ENCODE assay signal across 8 cellular contexts in the genomic region with DNA sequence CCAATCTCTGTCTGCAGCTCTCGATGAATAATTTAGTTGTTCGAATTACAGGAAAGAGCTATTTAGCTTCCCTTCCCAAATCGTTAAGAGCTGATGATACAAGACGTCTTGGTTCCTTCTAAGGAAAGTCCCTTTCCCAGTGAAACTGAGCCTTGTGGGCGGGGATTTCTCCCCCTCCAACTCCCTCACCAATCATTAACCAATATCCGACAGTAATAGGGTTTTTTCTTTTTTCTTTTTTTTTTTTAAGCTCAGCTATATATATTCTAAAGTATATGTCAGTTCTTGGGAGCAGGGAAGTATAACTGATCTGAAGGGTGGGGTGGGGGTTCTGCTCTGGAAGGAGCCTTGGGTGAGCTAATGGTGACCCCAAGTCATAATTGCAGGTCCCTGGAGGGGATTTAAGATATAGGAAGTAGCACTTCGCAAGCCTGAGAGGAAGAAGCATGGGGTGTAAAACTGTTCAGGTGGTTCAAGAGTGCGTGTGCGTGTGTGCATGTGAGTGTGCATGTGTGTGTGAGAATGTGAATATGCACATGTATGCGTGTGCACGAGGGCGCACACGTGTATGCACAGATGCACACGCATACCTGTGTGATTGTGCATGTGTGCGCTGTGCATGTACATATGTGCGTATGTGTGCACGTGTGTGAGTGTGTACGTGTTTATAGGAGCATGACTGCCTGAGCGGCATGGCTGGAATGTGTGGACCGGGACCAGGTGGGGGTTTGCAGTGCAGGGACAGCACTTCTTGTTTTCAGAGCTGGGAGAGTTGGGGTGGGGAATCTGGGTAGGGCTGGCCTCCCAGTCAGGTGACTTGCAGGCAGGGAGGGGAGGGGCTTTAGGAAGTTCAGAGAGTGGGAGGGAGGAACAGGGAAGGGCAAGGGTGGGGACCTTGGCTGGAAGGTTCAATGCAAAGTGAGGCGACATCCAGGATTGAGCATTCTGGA. TPM values are rescaled to one million over a fixed set of nuclear protein-coding genes. Genes with fewer than 3 reads are reported as not detected.
A peak's percentile ranks its signal among the peaks of the same experiment; 100 is the strongest.
DNase-seq lines count a peak whose midpoint lies in the region; ATAC-seq and TF ChIP-seq lines count a peak whose summit lies in the region.

No MANE protein-coding gene starts in this region.

- CTCF ChIA-PET in activated naive CD4-positive, alpha-beta T cell treated with anti-CD3 and anti-CD28 coated beads for 36 hours (lab: Charles Lee), result interaction anchor here (0.6 to 1.9 kb wide), 10 partner anchors 8 to 1794 kb away, joined by 3 to 6 read pairs (median 3); no protein-coding TSS in a partner anchor

- H3K9me3 ChIP-seq in tibial artery, result no peaks in the 10 kb centered on the region

- H3K27me3 ChIP-seq in tibial artery, result peaks cover 0 to 10% of the 10 kb centered on the region in 2 donors

- peak overlapping the region; percentile 70 for H3K27ac ChIP-seq in tibial artery

- no peak for TF ChIP-seq CTCF in tibial artery (IDR thresholded peaks at IDR 0.05)

- H3K27ac Mint-ChIP-seq in activated naive CD4-positive, alpha-beta T cell treated with anti-CD3 and anti-CD28 coated beads for 36 hours, result peak overlapping the region; percentile 90

- ATAC-seq in HG02840 (IDR thresholded peaks at IDR 0.05; ENCODE audit: low FRiP score, unreplicated experiment), result no peak
- ATAC-seq in HG03342 (IDR thresholded peaks at IDR 0.05; ENCODE audit: unreplicated experiment), result no peak

- no peaks in the 10 kb centered on the region for H3K27me3 Mint-ChIP-seq in activated naive CD4-positive, alpha-beta T cell treated with anti-CD3 and anti-CD28 coated beads for 36 hours (ENCODE audit: low read depth)

- H3K9me3 Mint-ChIP-seq in activated naive CD4-positive, alpha-beta T cell treated with anti-CD3 and anti-CD28 coated beads for 36 hours, result no peaks in the 10 kb centered on the region

- peak; percentile 65 for DNase-seq in activated naive CD4-positive, alpha-beta T cell treated with anti-CD3 and anti-CD28 coated beads for 36 hours
- DNase-seq in activated naive CD4-positive, alpha-beta T cell (lab: John Stamatoyannopoulos, UW), result no peak
- DNase-seq in UCSD-AML1 (lab: John Stamatoyannopoulos, UW; ENCODE audit: unreplicated experiment), result peak; percentile 43
- peak; percentile 88 for DNase-seq in iPS-NIHi11 (ENCODE audit: low spot score)
- DNase-seq in tibial artery, result no peak
- DNase-seq in NCI-H524 (lab: John Stamatoyannopoulos, UW), result no peak

- intact Hi-C loops in activated naive CD4-positive, alpha-beta T cell treated with anti-CD3 and anti-CD28 coated beads for 36 hours (cut with micrococcal nuclease), result no loop called here
- intact Hi-C loops in tibial artery (cut with DNase I; ENCODE audit: low total_unique reads), result no loop called here

- peak overlapping the region; percentile 42 for H3K4me3 Mint-ChIP-seq in activated naive CD4-positive, alpha-beta T cell treated with anti-CD3 and anti-CD28 coated beads for 36 hours

- no peaks in the 10 kb centered on the region for H3K36me3 Mint-ChIP-seq in activated naive CD4-positive, alpha-beta T cell treated with anti-CD3 and anti-CD28 coated beads for 36 hours (ENCODE audit: low read depth)

- peaks cover 0 to 40% (median 35%) of the 10 kb centered on the region in 4 donors for H3K4me1 ChIP-seq in tibial artery

- no peak overlapping the region for H3K4me3 ChIP-seq in tibial artery

- no peaks in the 10 kb centered on the region for H3K36me3 ChIP-seq in tibial artery

- peaks cover 41% of the 10 kb centered on the region for H3K4me1 Mint-ChIP-seq in activated naive CD4-positive, alpha-beta T cell treated with anti-CD3 and anti-CD28 coated beads for 36 hours (ENCODE audit: low read depth)

RNA-seq across cellular contexts. Expression of a gene that starts 42.7 kb away (rescaled TPM):
- 100 to 1,000 TPM; 281 to 290 TPM for total RNA-seq in activated naive CD4-positive, alpha-beta T cell treated with anti-CD3 and anti-CD28 coated beads for 36 hours

Comparison
In these comparisons a context has a peak if more than half of its experiments do, and no peak if none do; other contexts are left out.
1. DNase-seq: peak in activated naive CD4-positive, alpha-beta T cell treated with anti-CD3 and anti-CD28 coated beads for 36 hours (single experiment), UCSD-AML1 (single experiment) and iPS-NIHi11 (single experiment); none in activated naive CD4-positive, alpha-beta T cell (0 of 4), tibial artery (0 of 2) and NCI-H524 (0 of 2).